In genomic region chr3:185175370-185175987, GRCh38 we compare ENCODE assay signal across 9 cellular contexts. TPM values are rescaled to one million over a fixed set of nuclear protein-coding genes. Genes with fewer than 3 reads are reported as not detected.
DNase-seq lines count a peak whose midpoint lies in the region; ATAC-seq and TF ChIP-seq lines count a peak whose summit lies in the region.
"Had no signal": no experiment of that assay in that cellular context is flagged by ENCODE, and none has a peak within 500 bp of the region (broad histone marks: within the 10 kb centered on the region; RNA-seq: fewer than 3 reads in every experiment).

No MANE protein-coding gene starts in this region.

- no peak overlapping the region for H3K4me3 ChIP-seq in Panc1 (ENCODE audit: low read depth in 2 of 2, low read length in 2 of 2)
- H3K4me3 ChIP-seq: skin epidermis had no signal

- no peaks in the 10 kb centered on the region for H3K36me3 Mint-ChIP-seq in activated naive CD8-positive, alpha-beta T cell treated with anti-CD3 and anti-CD28 coated beads for 36 hours

- no peak overlapping the region for H3K4me3 Mint-ChIP-seq in activated naive CD8-positive, alpha-beta T cell treated with anti-CD3 and anti-CD28 coated beads for 36 hours

- peaks cover 2% of the 10 kb centered on the region for H3K4me1 Mint-ChIP-seq in activated naive CD8-positive, alpha-beta T cell treated with anti-CD3 and anti-CD28 coated beads for 36 hours

- no peaks in the 10 kb centered on the region for H3K4me1 ChIP-seq in Panc1 (ENCODE audit: control insufficient read depth, insufficient read depth, low read length)

- H3K27ac Mint-ChIP-seq in activated naive CD8-positive, alpha-beta T cell treated with anti-CD3 and anti-CD28 coated beads for 36 hours, result no peak overlapping the region

- ATAC-seq in GM18909 (IDR thresholded peaks at IDR 0.05; ENCODE audit: poor library complexity, unreplicated experiment) (peak; percentile 74), HG03108 (IDR thresholded peaks at IDR 0.05; ENCODE audit: unreplicated experiment) (peak; percentile 77), Panc1 (peak; percentile 55), GM21526 (IDR thresholded peaks at IDR 0.05; ENCODE audit: low FRiP score, unreplicated experiment) (no peak)

- no peak for DNase-seq in Panc1 (ENCODE audit: low read depth, low spot score)
- DNase-seq in head of caudate nucleus, result peak; percentile 51 to 88 (median 75)
- peak; percentile 46 to 96 (median 64) for DNase-seq in posterior cingulate gyrus
- DNase-seq in activated naive CD8-positive, alpha-beta T cell treated with anti-CD3 and anti-CD28 coated beads for 36 hours, result no peak
- no peak for DNase-seq in kidney tubule cell (ENCODE audit: low spot score)

- TF ChIP-seq CTCF in Panc1 (IDR thresholded peaks at IDR 0.05), result no peak

- CTCF ChIA-PET in Panc1 (lab: Charles Lee), result no interaction called here

- peaks cover 10% of the 10 kb centered on the region for H3K27me3 ChIP-seq in Panc1 (ENCODE audit: control insufficient read depth, insufficient read depth, low read length)

- H3K27me3 Mint-ChIP-seq in activated naive CD8-positive, alpha-beta T cell treated with anti-CD3 and anti-CD28 coated beads for 36 hours, result peaks cover 3% of the 10 kb centered on the region

- no peaks in the 10 kb centered on the region for H3K9me3 Mint-ChIP-seq in activated naive CD8-positive, alpha-beta T cell treated with anti-CD3 and anti-CD28 coated beads for 36 hours

- no peak overlapping the region for H3K27ac ChIP-seq in Panc1 (ENCODE audit: low read length)

- POLR2A ChIA-PET in Panc1 (lab: Charles Lee), result no interaction called here

- no peaks in the 10 kb centered on the region for H3K9me3 ChIP-seq in Panc1 (ENCODE audit: control insufficient read depth, insufficient read depth, low read depth, low read length)

- in situ Hi-C loops in Panc1 (cut with HindIII; ENCODE audit: low pct_unique_long_range_greater_than_20kb, low sequenced_read_pairs), result no loop called here

- BruUV-seq in Panc1 (replicated peaks; lab: Mats Ljungman, UMichigan), result no TSS peak

- H3K36me3 ChIP-seq in Panc1 (ENCODE audit: control insufficient read depth, insufficient read depth, low read length), result no peaks in the 10 kb centered on the region

- intact Hi-C loops in Panc1 (cut with micrococcal nuclease; ENCODE audit: unreplicated experiment) (no loop called here), head of caudate nucleus (cut with DNase I) (loop anchor here (10.0 kb wide), 1 partner anchor 301 kb away; no protein-coding TSS in a partner anchor), posterior cingulate gyrus (cut with DNase I) (loop anchor here (2.0 kb wide), 1 partner anchor 21 kb away; no protein-coding TSS in a partner anchor)

RNA-seq across cellular contexts. Expression of gene C3orf70, which starts 22.6 kb away (rescaled TPM):
- 0.10 TPM for total RNA-seq in Panc1 (2021; ENCODE audit: unreplicated experiment)
- not detected for polyA plus RNA-seq in Panc1 (2012; ENCODE audit: insufficient read length)
- total RNA-seq in activated naive CD8-positive, alpha-beta T cell treated with anti-CD3 and anti-CD28 coated beads for 36 hours, result under 1 TPM; 0.06 TPM

Comparison
In these comparisons a context has a peak if more than half of its experiments do, and no peak if none do; other contexts are left out.
1. DNase-seq: peak in head of caudate nucleus (42 of 42) and posterior cingulate gyrus (10 of 10); none in Panc1 (single experiment), activated naive CD8-positive, alpha-beta T cell treated with anti-CD3 and anti-CD28 coated beads for 36 hours (single experiment) and kidney tubule cell (single experiment).